Comparison of ENCODE assay signal across 9 cellular contexts in the genomic region with DNA sequence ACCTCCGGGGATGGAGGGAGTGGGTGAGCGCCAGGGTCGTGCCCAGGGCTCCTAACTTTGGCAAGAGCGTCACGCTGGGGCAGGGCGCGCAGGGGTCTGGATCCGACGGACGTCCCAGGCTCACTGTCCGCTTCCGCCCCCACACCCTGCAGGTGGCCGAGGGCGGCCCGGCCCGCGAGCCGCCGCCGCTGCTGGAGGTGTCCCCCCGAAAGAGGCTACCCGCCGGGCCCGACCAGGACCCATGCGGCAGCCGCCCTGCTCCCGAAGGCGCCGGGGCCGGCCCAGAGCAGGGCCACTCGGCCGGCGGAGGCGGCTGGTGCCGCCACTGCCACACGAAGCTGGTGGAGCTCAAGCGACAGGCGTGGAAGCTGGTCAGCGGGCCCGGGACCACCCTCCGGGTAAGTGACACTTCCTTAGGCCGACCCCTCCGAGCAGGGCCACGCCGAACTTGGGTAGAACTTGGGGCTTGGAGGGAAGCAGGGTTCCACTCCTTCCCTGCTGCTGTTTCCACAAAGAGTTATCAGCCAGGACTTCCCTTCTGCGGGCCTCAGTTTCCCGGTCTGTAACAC. TPM values are rescaled to one million over a fixed set of nuclear protein-coding genes. Genes with fewer than 3 reads are reported as not detected.
DNase-seq lines count a peak whose midpoint lies in the region; ATAC-seq, FAIRE-seq and TF ChIP-seq lines count a peak whose summit lies in the region.
"Had no signal": no experiment of that assay in that cellular context is flagged by ENCODE, and none has a peak within 500 bp of the region (broad histone marks: within the 10 kb centered on the region; RNA-seq: fewer than 3 reads in every experiment).

No MANE protein-coding gene starts in this region.

- POLR2A ChIA-PET in A549 (lab: Yijun Ruan, JAX): no interaction called here

- no peak for TF ChIP-seq POLR2A in A549 (IDR thresholded peaks at IDR 0.05; ENCODE audit: low read length)

- H3K27ac ChIP-seq in A549: peak overlapping the region; percentile 54 to 87
- H3K27ac ChIP-seq in neural progenitor cell: no peak overlapping the region

- H3K9me3 Mint-ChIP-seq in neural progenitor cell: no peaks in the 10 kb centered on the region
- H3K9me3 Mint-ChIP-seq in activated T-helper 2 cell treated with anti-CD3 and anti-CD28 coated beads, Interferon-gamma antibody, Interleukin-2, Interleukin-4, amounts not matched to agents 10 μg/mL and 5 μg/mL and 100 μg/mL, durations not matched to agents 14 hours and 24 hours and 36 hours: no peaks in the 10 kb centered on the region
- H3K9me3 Mint-ChIP-seq: stimulated activated naive CD8-positive, alpha-beta T cell treated with anti-CD3 and anti-CD28 coated beads, Interleukin-15, Interleukin-2, amounts not matched to agents 100 ng/mL and 50 ng/mL, for 24 hours had no signal

- TF ChIP-seq EP300 in A549 (IDR thresholded peaks at IDR 0.05): no peak

- H3K79me2 ChIP-seq in neural progenitor cell (ENCODE audit: low read depth): peaks cover 50% of the 10 kb centered on the region

- ATAC-seq in A549 (no peak), Right ventricle myocardium superior (ENCODE audit: poor library complexity) (no peak)

- H3K27me3 Mint-ChIP-seq in neural progenitor cell (ENCODE audit: insufficient read depth, low read depth): peaks cover 26% of the 10 kb centered on the region
- peaks cover 25% of the 10 kb centered on the region for H3K27me3 Mint-ChIP-seq in activated T-helper 2 cell treated with anti-CD3 and anti-CD28 coated beads, Interferon-gamma antibody, Interleukin-2, Interleukin-4, amounts not matched to agents 10 μg/mL and 5 μg/mL and 100 μg/mL, durations not matched to agents 14 hours and 24 hours and 36 hours (ENCODE audit: low read depth)

- no peak for FAIRE-seq in A549 (lab: Jason Lieb, UNC)

- no peaks in the 10 kb centered on the region for H3K36me3 Mint-ChIP-seq in neural progenitor cell
- no peaks in the 10 kb centered on the region for H3K36me3 Mint-ChIP-seq in activated T-helper 2 cell treated with anti-CD3 and anti-CD28 coated beads, Interferon-gamma antibody, Interleukin-2, Interleukin-4, amounts not matched to agents 10 μg/mL and 5 μg/mL and 100 μg/mL, durations not matched to agents 14 hours and 24 hours and 36 hours (ENCODE audit: low read depth)

- H3K36me3 ChIP-seq in NT2/D1 (ENCODE audit: insufficient read depth, insufficient read length, low read length): peaks cover 6% of the 10 kb centered on the region
- H3K36me3 ChIP-seq in neural progenitor cell: no peaks in the 10 kb centered on the region

- WGBS in A549 (ENCODE audit: missing lambda C conversion rate): 24% methylated on average over 6 of the region's 47 CpGs

- intact Hi-C loops in Right ventricle myocardium superior (cut with DNase I): loop anchor here (5.0 kb wide), 1 partner anchor 498 kb away; no protein-coding TSS in a partner anchor
- intact Hi-C loops in activated T-helper 2 cell treated with anti-CD3 and anti-CD28 coated beads, Interferon-gamma antibody, Interleukin-2, Interleukin-4, amounts not matched to agents 10 μg/mL and 5 μg/mL and 100 μg/mL, durations not matched to agents 14 hours and 24 hours and 36 hours (cut with micrococcal nuclease): loop anchor here (5.0 kb wide), 1 partner anchor 423 kb away; no protein-coding TSS in a partner anchor

- no peak for TF ChIP-seq RAD21 in A549 (conservative IDR thresholded peaks at IDR 0.05 in 1 of 2, IDR thresholded peaks at IDR 0.05 in 1 of 2)

- peaks cover 26% of the 10 kb centered on the region for H3K4me1 ChIP-seq in A549
- peaks cover 20% of the 10 kb centered on the region for H3K4me1 ChIP-seq in NT2/D1 (ENCODE audit: insufficient read depth, insufficient read length)
- peaks cover 47% of the 10 kb centered on the region for H3K4me1 ChIP-seq in neural progenitor cell

- H3K27me3 ChIP-seq in NT2/D1 (ENCODE audit: insufficient read depth, insufficient read length) (peaks cover 25% of the 10 kb centered on the region), neural progenitor cell (peaks cover 40% of the 10 kb centered on the region)

- peak overlapping the region; percentile 77 for H3K4me3 Mint-ChIP-seq in neural progenitor cell
- no peak overlapping the region for H3K4me3 Mint-ChIP-seq in activated T-helper 2 cell treated with anti-CD3 and anti-CD28 coated beads, Interferon-gamma antibody, Interleukin-2, Interleukin-4, amounts not matched to agents 10 μg/mL and 5 μg/mL and 100 μg/mL, durations not matched to agents 14 hours and 24 hours and 36 hours (ENCODE audit: low read depth)
- H3K4me3 Mint-ChIP-seq: stimulated activated naive CD8-positive, alpha-beta T cell treated with anti-CD3 and anti-CD28 coated beads, Interleukin-15, Interleukin-2, amounts not matched to agents 100 ng/mL and 50 ng/mL, for 24 hours had no signal

- peaks cover 15% of the 10 kb centered on the region for H3K4me1 Mint-ChIP-seq in neural progenitor cell
- no peaks in the 10 kb centered on the region for H3K4me1 Mint-ChIP-seq in activated T-helper 2 cell treated with anti-CD3 and anti-CD28 coated beads, Interferon-gamma antibody, Interleukin-2, Interleukin-4, amounts not matched to agents 10 μg/mL and 5 μg/mL and 100 μg/mL, durations not matched to agents 14 hours and 24 hours and 36 hours (ENCODE audit: low read depth)

- peaks cover 6% of the 10 kb centered on the region for H3F3A ChIP-seq in neural progenitor cell (ENCODE audit: low read depth)

- H3K27ac Mint-ChIP-seq in neural progenitor cell: no peak overlapping the region
- H3K27ac Mint-ChIP-seq in activated T-helper 2 cell treated with anti-CD3 and anti-CD28 coated beads, Interferon-gamma antibody, Interleukin-2, Interleukin-4, amounts not matched to agents 10 μg/mL and 5 μg/mL and 100 μg/mL, durations not matched to agents 14 hours and 24 hours and 36 hours: no peak overlapping the region
- H3K27ac Mint-ChIP-seq: stimulated activated naive CD8-positive, alpha-beta T cell treated with anti-CD3 and anti-CD28 coated beads, Interleukin-15, Interleukin-2, amounts not matched to agents 100 ng/mL and 50 ng/mL, for 24 hours had no signal

- TF ChIP-seq CTCF in A549 (IDR thresholded peaks at IDR 0.05): no peak
- no peak for TF ChIP-seq CTCF in neural progenitor cell (IDR thresholded peaks at IDR 0.05)

- H3K4me3 ChIP-seq in A549 (peak overlapping the region; percentile 55), NT2/D1 (ENCODE audit: insufficient read length, low read depth) (peak overlapping the region; percentile 73), neural progenitor cell (peak overlapping the region; percentile 59)

- peaks cover 67% of the 10 kb centered on the region for H4K20me1 ChIP-seq in neural progenitor cell (ENCODE audit: low read depth)

- H3K9me3 ChIP-seq in A549 (no peaks in the 10 kb centered on the region), NT2/D1 (ENCODE audit: insufficient read depth, low read length) (no peaks in the 10 kb centered on the region), neural progenitor cell (ENCODE audit: low read depth) (no peaks in the 10 kb centered on the region)

- H3K4me2 ChIP-seq in A549: peak overlapping the region; percentile 98
- H3K4me2 ChIP-seq in neural progenitor cell: peak overlapping the region; percentile 92

- no peak for DNase-seq in A549 (ENCODE audit: low read depth in 1 of 2, low spot score in 1 of 2)
- DNase-seq in NT2/D1 (ENCODE audit: low read depth, low spot score): no peak
- DNase-seq in Right ventricle myocardium superior: peak; percentile 50
- peak; percentile 47 for DNase-seq in neural progenitor cell (ENCODE audit: low spot score)
- no peak for DNase-seq in activated T-helper 2 cell treated with anti-CD3 and anti-CD28 coated beads, Interferon-gamma antibody, Interleukin-2, Interleukin-4, amounts not matched to agents 10 μg/mL and 5 μg/mL and 100 μg/mL, durations not matched to agents 14 hours and 24 hours and 36 hours (ENCODE audit: low spot score)
- no peak for DNase-seq in COLO668 (lab: John Stamatoyannopoulos, UW; ENCODE audit: unreplicated experiment)
- DNase-seq in activated CD4-positive, alpha-beta T cell treated with anti-CD3 and anti-CD28 coated beads, Interleukin-2, amount 50 U/mL, for 4 hours: no peak
- no peak for DNase-seq in NCI-H2029 treated with DMSO at 0.1 percent for 48 hours (lab: John Stamatoyannopoulos, UW)

- H2AFZ ChIP-seq in neural progenitor cell (replicated peaks): no peak overlapping the region

- CTCF ChIA-PET in A549 (lab: Yijun Ruan, JAX): interaction anchor here (0.8 to 2.0 kb wide), 5 partner anchors 8 to 426 kb away, joined by 3 to 8 read pairs (median 3); no protein-coding TSS in a partner anchor

- H3K9ac ChIP-seq in NT2/D1 (ENCODE audit: insufficient read length, low read depth): peak overlapping the region; percentile 89
- peak overlapping the region; percentile 18 for H3K9ac ChIP-seq in neural progenitor cell

TF ChIP-seq in A549, 52 proteins besides CTCF, POLR2A, EP300 and RAD21 (continues in another document):
- TF ChIP-seq CHD2 (IDR thresholded peaks at IDR 0.05; ENCODE audit: low read length, partially characterized antibody): no peak
- no peak for TF ChIP-seq FOSB (CRISPR knock-in tag; IDR thresholded peaks at IDR 0.05)
- no peak for TF ChIP-seq HDAC2 (IDR thresholded peaks at IDR 0.05)
- no peak for TF ChIP-seq HOXA7 (CRISPR knock-in tag; IDR thresholded peaks at IDR 0.05)

RNA-seq across cellular contexts. Expression of a gene that starts 0.6 kb away (rescaled TPM):
- polyA plus RNA-seq in A549 (2011; rRNA removed) (0.20 and 0.28 TPM in 2 replicates), A549 (2017; fragmentation: RNase III; extraction: RNeasy Plus Mini Kit Qiagen cat#74134 plus additional on column Dnase treatment) (1.9 to 2.3 TPM (median 2.1 TPM) in 3 replicates)
- polyA plus RNA-seq in A549 (2012; cell fraction: cytosol; rRNA removed): 1.1 and 1.9 TPM in 2 replicates
- 2.4 and 3.7 TPM in 2 replicates for polyA plus RNA-seq in A549 (2012; cell fraction: nucleus; rRNA removed)
- 0.33 and 0.39 TPM in 2 replicates for polyA minus RNA-seq in A549 (2011; rRNA and poly(A)+ RNA removed)
- total RNA-seq in Right ventricle myocardium superior (6.3 TPM), neural progenitor cell (ENCODE audit: low replicate concordance) (6.1 and 40.2 TPM in 2 replicates)
- total RNA-seq in activated T-helper 2 cell treated with anti-CD3 and anti-CD28 coated beads, Interferon-gamma antibody, Interleukin-2, Interleukin-4, amounts not matched to agents 10 μg/mL and 5 μg/mL and 100 μg/mL, durations not matched to agents 14 hours and 24 hours and 36 hours: 0.28 and 0.34 TPM in 2 replicates

RNA-seq across cellular contexts. Expression of a gene that starts 53.5 kb away (rescaled TPM):
- not detected in 2 replicates for polyA plus RNA-seq in A549 (2011; rRNA removed)
- polyA plus RNA-seq in A549 (2012; cell fraction: cytosol; rRNA removed): 0.03 and 0.21 TPM in 2 replicates
- 0.11 and 0.14 TPM in 2 replicates for polyA plus RNA-seq in A549 (2012; cell fraction: nucleus; rRNA removed)
- polyA plus RNA-seq in A549 (2017; fragmentation: RNase III; extraction: RNeasy Plus Mini Kit Qiagen cat#74134 plus additional on column Dnase treatment): 0.13 TPM in 1 of 3 replicates, not detected in the others
- not detected in 2 replicates for polyA minus RNA-seq in A549 (2011; rRNA and poly(A)+ RNA removed)
- 44.1 TPM for total RNA-seq in Right ventricle myocardium superior
- total RNA-seq in neural progenitor cell (ENCODE audit: low replicate concordance): 0.87 and 1.2 TPM in 2 replicates
- total RNA-seq in activated T-helper 2 cell treated with anti-CD3 and anti-CD28 coated beads, Interferon-gamma antibody, Interleukin-2, Interleukin-4, amounts not matched to agents 10 μg/mL and 5 μg/mL and 100 μg/mL, durations not matched to agents 14 hours and 24 hours and 36 hours: not detected in 2 replicates

Comparison
In these comparisons a context has a peak if more than half of its experiments do, and no peak if none do; other contexts are left out.
1. DNase-seq: peak in Right ventricle myocardium superior (single experiment) and neural progenitor cell (single experiment); none in A549 (0 of 2), NT2/D1 (single experiment), activated T-helper 2 cell treated with anti-CD3 and anti-CD28 coated beads, Interferon-gamma antibody, Interleukin-2, Interleukin-4, amounts not matched to agents 10 μg/mL and 5 μg/mL and 100 μg/mL, durations not matched to agents 14 hours and 24 hours and 36 hours (single experiment), COLO668 (single experiment), activated CD4-positive, alpha-beta T cell treated with anti-CD3 and anti-CD28 coated beads, Interleukin-2, amount 50 U/mL, for 4 hours (0 of 2) and NCI-H2029 treated with DMSO at 0.1 percent for 48 hours (single experiment).
2. RNA of a gene that starts 53.5 kb away (total RNA-seq): 44.1 TPM in Right ventricle myocardium superior (single experiment); 0.87 to 1.2 TPM in neural progenitor cell and not detected in activated T-helper 2 cell treated with anti-CD3 and anti-CD28 coated beads, Interferon-gamma antibody, Interleukin-2, Interleukin-4, amounts not matched to agents 10 μg/mL and 5 μg/mL and 100 μg/mL, durations not matched to agents 14 hours and 24 hours and 36 hours; every median in the first group is over 10 times any median in the second.
3. Peak in every context shown above with its lines, with median percentiles within 50 percentile points of each other: H3K4me3 ChIP-seq.